Comparison of ENCODE assay signal across 9 cellular contexts in the genomic region with DNA sequence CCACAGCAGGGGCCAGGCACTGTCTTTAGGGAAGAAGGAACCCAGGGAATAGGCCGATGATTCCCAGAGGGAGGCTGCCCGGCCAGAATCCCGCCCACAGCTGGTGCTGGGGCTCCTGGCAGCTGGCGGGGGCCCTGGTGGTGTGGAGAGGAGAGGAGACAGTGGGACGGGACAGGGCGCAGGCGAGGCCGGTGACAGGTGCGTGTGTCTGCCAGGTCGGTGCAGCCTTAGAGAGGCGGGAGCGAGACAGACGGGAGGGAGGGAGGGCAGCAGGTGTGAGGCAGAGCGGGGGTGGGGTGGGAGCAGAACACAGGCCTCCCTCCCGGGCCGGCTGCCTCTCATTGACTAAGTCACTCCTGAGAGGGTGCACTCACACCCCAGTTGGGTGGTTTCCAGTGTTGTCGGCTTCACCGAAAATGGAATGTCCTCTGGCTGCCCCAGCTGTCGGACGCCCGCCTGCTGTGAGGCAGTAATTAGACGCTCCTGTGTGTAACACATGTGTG. TPM values are rescaled to one million over a fixed set of nuclear protein-coding genes. Genes with fewer than 3 reads are reported as not detected.
DNase-seq lines count a peak whose midpoint lies in the region; ATAC-seq, FAIRE-seq and TF ChIP-seq lines count a peak whose summit lies in the region.
"Had no signal": no experiment of that assay in that cellular context is flagged by ENCODE, and none has a peak within 500 bp of the region (broad histone marks: within the 10 kb centered on the region; RNA-seq: fewer than 3 reads in every experiment).

No MANE protein-coding gene starts in this region.

- FAIRE-seq in D721Med (lab: Jason Lieb, UNC): no peak

- DNase-seq in D721Med (ENCODE audit: insufficient read length, low spot score) (peak; percentile 71), NCI-H187 (lab: John Stamatoyannopoulos, UW) (peak; percentile 72 to 78), SK-N-DZ (ENCODE audit: low spot score) (peak; percentile 45), iPS-NIHi11 (ENCODE audit: low spot score) (peak; percentile 75), GDM1 (lab: John Stamatoyannopoulos, UW) (no peak), ureter (ENCODE audit: low spot score) (no peak)
- DNase-seq: activated naive CD4-positive, alpha-beta T cell had no signal

- no peak for ATAC-seq in GM21723 (IDR thresholded peaks at IDR 0.05; ENCODE audit: unreplicated experiment)
- no peak for ATAC-seq in GM19351 (IDR thresholded peaks at IDR 0.05; ENCODE audit: unreplicated experiment)

- TF ChIP-seq CTCF in D721Med (IDR thresholded peaks at IDR 0.05; ENCODE audit: insufficient read depth, missing control alignments): no peak

RNA-seq across cellular contexts. Expression of gene ELFN1, which starts 55.2 kb away (rescaled TPM):
- 19.1 and 20.7 TPM in 2 replicates for polyA plus RNA-seq in SK-N-DZ (2014; cell fraction: cytosol; rRNA removed)
- polyA plus RNA-seq in SK-N-DZ (2014; cell fraction: nucleus; rRNA removed): 13.3 and 17.1 TPM in 2 replicates
- total RNA-seq in ureter: 1.7 TPM

Comparison
In these comparisons a context has a peak if more than half of its experiments do, and no peak if none do; other contexts are left out.
1. DNase-seq: peak in D721Med (single experiment), NCI-H187 (2 of 2), SK-N-DZ (single experiment) and iPS-NIHi11 (single experiment); none in GDM1 (single experiment) and ureter (single experiment).